Comparison of ENCODE assay signal across 8 cellular contexts in genomic region chr5:135398160-135398854, GRCh38. TPM values are rescaled to one million over a fixed set of nuclear protein-coding genes. Genes with fewer than 3 reads are reported as not detected.
DNase-seq lines count a peak whose midpoint lies in the region; ATAC-seq, FAIRE-seq and TF ChIP-seq lines count a peak whose summit lies in the region.

No MANE protein-coding gene starts in this region.

- H4K20me1 ChIP-seq in keratinocyte (ENCODE audit: control insufficient read depth, extremely low read depth, insufficient read depth, low read length): peaks cover 24% of the 10 kb centered on the region

- peak overlapping the region; percentile 80 for H3K27ac ChIP-seq in keratinocyte (ENCODE audit: control insufficient read depth, insufficient read depth, low read length)

- ATAC-seq in GM19025 (IDR thresholded peaks at IDR 0.05; ENCODE audit: low read depth, unreplicated experiment) (peak; percentile 21), HG03442 (IDR thresholded peaks at IDR 0.05; ENCODE audit: unreplicated experiment) (peak; percentile 29)

- H3K4me3 ChIP-seq in keratinocyte (ENCODE audit: control insufficient read depth in 2 of 3, extremely low read depth in 1 of 3, insufficient read depth in 2 of 3, low read depth in 1 of 3, low read length in 3 of 3): peak overlapping the region; percentile 69 to 87 (median 80)

- FAIRE-seq in keratinocyte (lab: Jason Lieb, UNC): no peak

- no peaks in the 10 kb centered on the region for H3K9me3 ChIP-seq in keratinocyte (ENCODE audit: control insufficient read depth, low read depth, low read length)

- H3K4me1 ChIP-seq in keratinocyte (ENCODE audit: control insufficient read depth, extremely low read depth, insufficient read depth, low read length): peaks cover 44% of the 10 kb centered on the region

- H3K36me3 ChIP-seq in keratinocyte (ENCODE audit: control insufficient read depth in 2 of 2, extremely low read depth in 1 of 2, insufficient read depth in 2 of 2, low read length in 2 of 2): peaks cover 0 to 12% of the 10 kb centered on the region in 2 experiments

- TF ChIP-seq CTCF in keratinocyte (optimal IDR thresholded peaks at IDR 0.05 in 1 of 3, IDR thresholded peaks at IDR 0.05 in 1 of 3, conservative IDR thresholded peaks at IDR 0.05 in 1 of 3; ENCODE audit: extremely low read depth in 1 of 3, insufficient read depth in 2 of 3, low read length in 3 of 3): no peak

- peak overlapping the region; percentile 88 for H3K9ac ChIP-seq in keratinocyte (ENCODE audit: control insufficient read depth, extremely low read depth, insufficient read depth, low read length)

- H3K79me2 ChIP-seq in keratinocyte (ENCODE audit: control insufficient read depth, insufficient read depth, low read length): peaks cover 57% of the 10 kb centered on the region

- no peaks in the 10 kb centered on the region for H3K27me3 ChIP-seq in keratinocyte (ENCODE audit: control insufficient read depth, extremely low read depth, insufficient read depth, low read length)

- peaks cover 17% of the 10 kb centered on the region for H3K9me1 ChIP-seq in keratinocyte (ENCODE audit: control insufficient read depth, extremely low read depth, insufficient read depth, low read length)

- no peak overlapping the region for H2AFZ ChIP-seq in keratinocyte (ENCODE audit: control insufficient read depth, low read length)

- dilution Hi-C loops in keratinocyte (cut with MboI; ENCODE audit: extremely low pct_ligation_motif_present, low sequenced_read_pairs): no loop called here

- H3K4me2 ChIP-seq in keratinocyte (ENCODE audit: control insufficient read depth, extremely low read depth, insufficient read depth, low read depth, low read length): peak overlapping the region; percentile 79

- DNase-seq in AG08396 (ENCODE audit: low spot score) (peak; percentile 58), RPMI8226 (peak; percentile 73), astrocyte of the hippocampus (ENCODE audit: low read depth, low spot score) (peak; percentile 63), keratinocyte (ENCODE audit: low read depth, low spot score) (no peak), SKM-1 (lab: John Stamatoyannopoulos, UW; ENCODE audit: unreplicated experiment) (no peak)
- DNase-seq in stimulated activated CD4-positive, alpha-beta T cell treated with anti-CD3 and anti-CD28 coated beads, Interleukin-1b, Interleukin-23, amount 100 ng/mL, for 48 hours: peak; percentile 50

RNA-seq across cellular contexts. Expression of gene MACROH2A1, which starts 0.7 kb away (rescaled TPM):
- 135 to 274 TPM (median 208 TPM) in 3 replicates for polyA plus RNA-seq in keratinocyte
- polyA plus RNA-seq in keratinocyte (2011; ENCODE audit: low read depth): 95.7 TPM
- 160 and 183 TPM in 2 replicates for polyA plus RNA-seq in keratinocyte (2011; cell fraction: cytosol; rRNA removed)
- 253 and 275 TPM in 2 replicates for polyA plus RNA-seq in keratinocyte (2011; cell fraction: nucleus; rRNA removed)
- 163 and 212 TPM in 2 replicates for polyA plus RNA-seq in keratinocyte (2012; ENCODE audit: low replicate concordance)
- 108 to 228 TPM (median 154 TPM) in 3 replicates for polyA minus RNA-seq in keratinocyte
- polyA minus RNA-seq in keratinocyte (2011; cell fraction: cytosol; rRNA and poly(A)+ RNA removed): 102 TPM
- 92.5 and 151 TPM in 2 replicates for polyA minus RNA-seq in keratinocyte (2011; cell fraction: nucleus; rRNA and poly(A)+ RNA removed)

RNA-seq across cellular contexts. Expression of gene DCANP1, which starts 48.8 kb away (rescaled TPM):
- polyA plus RNA-seq in keratinocyte: not detected in 3 replicates
- polyA plus RNA-seq in keratinocyte (2011; ENCODE audit: low read depth): not detected
- not detected in 2 replicates for polyA plus RNA-seq in keratinocyte (2011; cell fraction: cytosol; rRNA removed)
- polyA plus RNA-seq in keratinocyte (2011; cell fraction: nucleus; rRNA removed): not detected in 2 replicates
- polyA plus RNA-seq in keratinocyte (2012; ENCODE audit: low replicate concordance): not detected in 2 replicates
- polyA minus RNA-seq in keratinocyte: 0.10 TPM in 1 of 3 replicates, not detected in the others
- polyA minus RNA-seq in keratinocyte (2011; cell fraction: cytosol; rRNA and poly(A)+ RNA removed): not detected
- not detected in 2 replicates for polyA minus RNA-seq in keratinocyte (2011; cell fraction: nucleus; rRNA and poly(A)+ RNA removed)

RNA-seq across cellular contexts. Expression of gene TIFAB, which starts 53.8 kb away (rescaled TPM):
- not detected in 3 replicates for polyA plus RNA-seq in keratinocyte
- not detected for polyA plus RNA-seq in keratinocyte (2011; ENCODE audit: low read depth)
- not detected in 2 replicates for polyA plus RNA-seq in keratinocyte (2011; cell fraction: cytosol; rRNA removed)
- polyA plus RNA-seq in keratinocyte (2011; cell fraction: nucleus; rRNA removed): not detected in 2 replicates
- not detected in 2 replicates for polyA plus RNA-seq in keratinocyte (2012; ENCODE audit: low replicate concordance)
- polyA minus RNA-seq in keratinocyte: not detected in 3 replicates
- polyA minus RNA-seq in keratinocyte (2011; cell fraction: cytosol; rRNA and poly(A)+ RNA removed): not detected
- not detected in 2 replicates for polyA minus RNA-seq in keratinocyte (2011; cell fraction: nucleus; rRNA and poly(A)+ RNA removed)

Comparison
In these comparisons a context has a peak if more than half of its experiments do, and no peak if none do; other contexts are left out.
1. DNase-seq: peak in AG08396 (single experiment), RPMI8226 (single experiment), astrocyte of the hippocampus (single experiment) and stimulated activated CD4-positive, alpha-beta T cell treated with anti-CD3 and anti-CD28 coated beads, Interleukin-1b, Interleukin-23, amount 100 ng/mL, for 48 hours (single experiment); none in keratinocyte (single experiment) and SKM-1 (single experiment).